Comparison of ENCODE assay signal across 7 cellular contexts in genomic region chr4:15781427-15782095, GRCh38.
A peak's percentile ranks its signal among the peaks of the same experiment; 100 is the strongest.
DNase-seq lines count a peak whose midpoint lies in the region; ATAC-seq and TF ChIP-seq lines count a peak whose summit lies in the region.

No MANE protein-coding gene starts in this region.

- H3K4me3 Mint-ChIP-seq in stimulated activated memory B cell treated with anti-CD40 and anti-IgM and Interleukin-4, amounts not matched to agents 10 μg/mL and 1 μg/mL and 100 μg/mL, for 72 hours: no peak overlapping the region

- H3K4me1 Mint-ChIP-seq in stimulated activated memory B cell treated with anti-CD40 and anti-IgM and Interleukin-4, amounts not matched to agents 10 μg/mL and 1 μg/mL and 100 μg/mL, for 72 hours: peaks cover 62% of the 10 kb centered on the region

- H3K9me3 ChIP-seq in HEK293 (ENCODE audit: control insufficient read depth, insufficient read depth, low read depth, low read length) (no peaks in the 10 kb centered on the region), OCI-LY1 (ENCODE audit: low read length) (no peaks in the 10 kb centered on the region)

- H3F3A ChIP-seq in OCI-LY1 (ENCODE audit: insufficient read depth, low read length): no peaks in the 10 kb centered on the region

- H3K79me2 ChIP-seq in OCI-LY1 (ENCODE audit: insufficient read depth, low read length): peaks cover 5% of the 10 kb centered on the region

- peak overlapping the region; percentile 46 for H3K4me2 ChIP-seq in OCI-LY1 (ENCODE audit: low read length)

- POLR2A ChIA-PET in HEK293 (lab: Yijun Ruan, JAX): no interaction called here

- peak; percentile 35 for ATAC-seq in GM18868 (IDR thresholded peaks at IDR 0.05; ENCODE audit: unreplicated experiment)
- ATAC-seq in stimulated activated memory B cell treated with anti-CD40 and anti-IgM and Interleukin-4, amounts not matched to agents 10 μg/mL and 1 μg/mL and 100 μg/mL, for 72 hours: no peak

- no peaks in the 10 kb centered on the region for H3K4me1 ChIP-seq in HEK293 (ENCODE audit: control insufficient read depth, insufficient read depth, low read length)
- peaks cover 69% of the 10 kb centered on the region for H3K4me1 ChIP-seq in OCI-LY1 (ENCODE audit: insufficient read depth, low read length, severe bottlenecking)

- DNase-seq in iris pigment epithelial cell (ENCODE audit: low read depth) (peak; percentile 64), DMS79 treated with DMSO at 0.1 percent for 48 hours (lab: John Stamatoyannopoulos, UW) (no peak), NCI-H1417 treated with DMSO at 0.1 percent for 48 hours (lab: John Stamatoyannopoulos, UW) (no peak)

- peaks cover 16% of the 10 kb centered on the region for H3K27me3 Mint-ChIP-seq in stimulated activated memory B cell treated with anti-CD40 and anti-IgM and Interleukin-4, amounts not matched to agents 10 μg/mL and 1 μg/mL and 100 μg/mL, for 72 hours

- no peak overlapping the region for H3K9ac ChIP-seq in OCI-LY1 (ENCODE audit: low read length)

- H3K36me3 ChIP-seq in HEK293 (ENCODE audit: control insufficient read depth in 2 of 2, insufficient read depth in 1 of 2, low read length in 2 of 2): no peaks in the 10 kb centered on the region
- peaks cover 42% of the 10 kb centered on the region for H3K36me3 ChIP-seq in OCI-LY1 (ENCODE audit: insufficient read depth, low read length)

- no peak overlapping the region for H3K27ac Mint-ChIP-seq in stimulated activated memory B cell treated with anti-CD40 and anti-IgM and Interleukin-4, amounts not matched to agents 10 μg/mL and 1 μg/mL and 100 μg/mL, for 72 hours

- H3K27ac ChIP-seq in HEK293 (ENCODE audit: extremely low read depth, low read depth, low read length) (no peak overlapping the region), OCI-LY1 (ENCODE audit: low read depth, low read length, poor library complexity, severe bottlenecking) (peak overlapping the region; percentile 91)

- CTCF ChIA-PET in HEK293 (lab: Yijun Ruan, JAX): interaction anchor here (0.6 to 1.6 kb wide), 3 partner anchors 23 to 101 kb away, joined by 3 to 5 read pairs (median 3); no protein-coding TSS in a partner anchor

- H3K4me3 ChIP-seq in HEK293 (ENCODE audit: low read depth, low read length) (no peak overlapping the region), OCI-LY1 (ENCODE audit: low read depth, low read length, poor library complexity, severe bottlenecking) (peak overlapping the region; percentile 10)

- H3K36me3 Mint-ChIP-seq in stimulated activated memory B cell treated with anti-CD40 and anti-IgM and Interleukin-4, amounts not matched to agents 10 μg/mL and 1 μg/mL and 100 μg/mL, for 72 hours: no peaks in the 10 kb centered on the region

- H2AFZ ChIP-seq in OCI-LY1 (ENCODE audit: low read length): no peak overlapping the region

- H4K20me1 ChIP-seq in OCI-LY1 (ENCODE audit: insufficient read depth, low read length): no peaks in the 10 kb centered on the region

- H3K9me3 Mint-ChIP-seq in stimulated activated memory B cell treated with anti-CD40 and anti-IgM and Interleukin-4, amounts not matched to agents 10 μg/mL and 1 μg/mL and 100 μg/mL, for 72 hours: no peaks in the 10 kb centered on the region

- no peaks in the 10 kb centered on the region for H3K27me3 ChIP-seq in OCI-LY1 (ENCODE audit: insufficient read depth, low read length)

- TF ChIP-seq CTCF in HEK293 (tag by site-specific recombination; IDR thresholded peaks at IDR 0.05): no peak
- no peak for TF ChIP-seq CTCF in OCI-LY1 (IDR thresholded peaks at IDR 0.05; ENCODE audit: low read length)

- no peaks in the 10 kb centered on the region for H3K9me2 ChIP-seq in OCI-LY1 (ENCODE audit: low read depth, low read length)

TF ChIP-seq in HEK293, 187 proteins besides CTCF, POLR2A, EP300 and RAD21:
- TF ChIP-seq ZIC2 (tag by site-specific recombination; IDR thresholded peaks at IDR 0.05): no peak
- TF ChIP-seq ZNF513 (tag by site-specific recombination; IDR thresholded peaks at IDR 0.05): no peak
- peak; percentile 87 for TF ChIP-seq ZNF10 (tag by site-specific recombination; IDR thresholded peaks at IDR 0.05)
TF ChIP-seq in HEK293: peak in this region for 1.
